Comparison of ENCODE assay signal across 12 cellular contexts in the genomic region with DNA sequence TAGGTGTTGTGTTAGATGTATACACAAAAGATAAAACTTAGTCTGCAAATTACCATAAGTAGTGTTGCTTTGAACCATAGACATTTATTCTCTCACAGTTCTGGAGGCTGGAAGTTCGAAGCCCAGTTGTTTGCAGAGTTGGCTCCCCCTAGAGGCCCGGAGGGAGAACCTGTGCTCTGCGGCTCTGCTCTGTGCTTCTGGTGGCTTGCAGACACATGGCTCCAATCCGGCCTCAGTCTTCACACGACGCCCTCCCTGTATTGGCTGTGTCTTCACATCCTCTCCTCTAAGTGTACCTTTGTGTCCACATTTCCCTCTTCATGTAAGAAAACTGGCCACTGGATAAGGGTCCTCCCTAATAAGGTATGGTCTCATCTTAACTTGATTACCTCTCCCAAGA.
A peak's percentile ranks its signal among the peaks of the same experiment; 100 is the strongest.
DNase-seq lines count a peak whose midpoint lies in the region; TF ChIP-seq lines count a peak whose summit lies in the region.
"Had no signal": no experiment of that assay in that cellular context is flagged by ENCODE, and none has a peak within 500 bp of the region (broad histone marks: within the 10 kb centered on the region; RNA-seq: fewer than 3 reads in every experiment).

No MANE protein-coding gene starts in this region.

- H2AFZ ChIP-seq in PC-9 = no peak overlapping the region
- H2AFZ ChIP-seq: parathyroid adenoma had no signal

- no peaks in the 10 kb centered on the region for H3K9me3 ChIP-seq in PC-9 (ENCODE audit: insufficient read depth, low read depth)

- H3K36me3 ChIP-seq in PC-9 (ENCODE audit: low read depth) = no peaks in the 10 kb centered on the region

- H3F3A ChIP-seq in PC-9 (ENCODE audit: insufficient read depth, low read depth) = no peaks in the 10 kb centered on the region

- H3K79me2 ChIP-seq in PC-9 (ENCODE audit: low read depth) = no peaks in the 10 kb centered on the region
- H3K79me2 ChIP-seq: parathyroid adenoma had no signal

- intact Hi-C loops in PC-9 (cut with micrococcal nuclease; ENCODE audit: unreplicated experiment) = no loop called here

- H4K20me1 ChIP-seq in PC-9 (ENCODE audit: insufficient read depth) = no peaks in the 10 kb centered on the region

- no peaks in the 10 kb centered on the region for H3K4me1 ChIP-seq in PC-9 (replicated peaks; ENCODE audit: insufficient read depth)
- H3K4me1 ChIP-seq: parathyroid adenoma had no signal

- H3K4me3 ChIP-seq in PC-9 = no peak overlapping the region

- no peak overlapping the region for H3K4me2 ChIP-seq in PC-9

- peak; percentile 49 for TF ChIP-seq CTCF in PC-9 (conservative IDR thresholded peaks at IDR 0.05)
- TF ChIP-seq CTCF in RWPE1 (conservative IDR thresholded peaks at IDR 0.05; ENCODE audit: low read depth) = no peak

- H3K27me3 ChIP-seq in PC-9 (ENCODE audit: insufficient read depth, low read depth) = no peaks in the 10 kb centered on the region

- CTCF ChIA-PET in HEK293T (lab: Yijun Ruan, JAX) (no interaction called here), PC-9 (lab: Charles Lee) (no interaction called here), RWPE1 (lab: Yijun Ruan, JAX) (no interaction called here)

- no peak overlapping the region for H3K27ac ChIP-seq in PC-9
- no peak overlapping the region for H3K27ac ChIP-seq in RWPE1
- H3K27ac ChIP-seq: parathyroid adenoma had no signal

- peak; percentile 38 to 68 for DNase-seq in NCI-H526 (lab: John Stamatoyannopoulos, UW)
- DNase-seq in NCI-H526 treated with DMSO at 0.1 percent for 48 hours (lab: John Stamatoyannopoulos, UW) = no peak
- DNase-seq in HEK293T (ENCODE audit: extremely low spot score) = peak; percentile 31
- DNase-seq in PC-9 = no peak
- DNase-seq in left kidney (ENCODE audit: low read depth, low spot score) = peak; percentile 18
- no peak for DNase-seq in RWPE1 (ENCODE audit: low spot score)
- no peak for DNase-seq in pons (ENCODE audit: low spot score)
- no peak for DNase-seq in NCI-H2227 treated with DMSO at 0.1 percent for 48 hours (lab: John Stamatoyannopoulos, UW)
- DNase-seq: activated CD4-positive, alpha-beta memory T cell treated with anti-CD3 and anti-CD28 coated beads, Interleukin-2, amount 10 ng/mL, durations not matched to agents 7 days and 5 days; amniotic stem cell; kidney glomerular epithelial cell had no signal

- no peaks in the 10 kb centered on the region for H3K9me2 ChIP-seq in PC-9 (ENCODE audit: insufficient read depth)

- no TSS peak for BruUV-seq in PC-9 (replicated peaks; lab: Mats Ljungman, UMichigan)

- POLR2A ChIA-PET in HEK293T (lab: Yijun Ruan, JAX) = no interaction called here
- POLR2A ChIA-PET in PC-9 (lab: Charles Lee; ENCODE audit: unreplicated experiment) = no interaction called here
- POLR2A ChIA-PET in RWPE1 (lab: Yijun Ruan, JAX; ENCODE audit: low non-redundant PET) = no interaction called here

TF ChIP-seq in HEK293T, 16 proteins besides CTCF, POLR2A, EP300 and RAD21:
- TF ChIP-seq ZNF384 (IDR thresholded peaks at IDR 0.05) (no peak), L3MBTL2 (conservative IDR thresholded peaks at IDR 0.05) (peak; percentile 67), HDGF (IDR thresholded peaks at IDR 0.05; ENCODE audit: borderline replicate concordance) (no peak), ELF4 (IDR thresholded peaks at IDR 0.05) (no peak), SUZ12 (IDR thresholded peaks at IDR 0.05) (no peak)

Comparison
In these comparisons a context has a peak if more than half of its experiments do, and no peak if none do; other contexts are left out.
1. DNase-seq: peak in NCI-H526 (2 of 2), HEK293T (single experiment) and left kidney (single experiment); none in NCI-H526 treated with DMSO at 0.1 percent for 48 hours (single experiment), PC-9 (0 of 2), RWPE1 (single experiment), pons (single experiment) and NCI-H2227 treated with DMSO at 0.1 percent for 48 hours (single experiment).